Comparison of ENCODE assay signal across 5 cellular contexts in the genomic region with DNA sequence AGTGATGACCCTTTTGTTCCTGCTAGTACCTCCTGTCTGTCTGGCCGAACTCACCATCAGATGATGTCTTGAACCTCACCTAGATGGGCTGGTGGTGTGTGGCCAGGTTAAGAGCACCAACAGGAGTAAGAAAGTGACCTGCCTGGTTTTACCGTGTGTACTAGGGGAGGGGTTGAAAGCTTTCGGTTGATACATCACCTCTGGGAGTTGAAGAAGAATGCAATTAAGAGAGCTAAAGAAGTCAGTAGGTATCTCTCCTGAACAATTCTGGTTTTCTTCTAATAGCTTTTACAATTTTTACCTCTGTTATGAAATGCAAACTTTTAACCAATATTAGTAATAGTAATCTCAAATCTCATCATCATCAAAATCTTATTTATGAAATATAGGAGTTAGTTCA. TPM values are rescaled to one million over a fixed set of nuclear protein-coding genes. Genes with fewer than 3 reads are reported as not detected.
"Had no signal": no experiment of that assay in that cellular context is flagged by ENCODE, and none has a peak within 500 bp of the region (broad histone marks: within the 10 kb centered on the region; RNA-seq: fewer than 3 reads in every experiment).

A gene with protein sequence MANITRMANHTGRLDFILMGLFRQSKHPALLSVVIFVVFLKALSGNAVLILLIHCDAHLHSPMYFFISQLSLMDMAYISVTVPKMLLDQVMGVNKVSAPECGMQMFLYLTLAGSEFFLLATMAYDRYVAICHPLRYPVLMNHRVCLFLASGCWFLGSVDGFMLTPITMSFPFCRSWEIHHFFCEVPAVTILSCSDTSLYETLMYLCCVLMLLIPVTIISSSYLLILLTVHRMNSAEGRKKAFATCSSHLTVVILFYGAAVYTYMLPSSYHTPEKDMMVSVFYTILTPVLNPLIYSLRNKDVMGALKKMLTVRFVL (minus strand): TSS at position 101 of the 400 bp plus-strand sequence. CDS start 3,281 bp downstream, outside the sequence.

RNA-seq across cellular contexts. Expression of the gene that starts here (rescaled TPM):
- total RNA-seq: HepG2, HT-29, HT1080, IMR-90, K562 had no signal
